ENCODE assay signal across 12 cellular contexts in genomic region chr14:64763089-64763782, GRCh38. TPM values are rescaled to one million over a fixed set of nuclear protein-coding genes. Genes with fewer than 3 reads are reported as not detected.
DNase-seq lines count a peak whose midpoint lies in the region; ATAC-seq and TF ChIP-seq lines count a peak whose summit lies in the region.
"Had no signal": no experiment of that assay in that cellular context is flagged by ENCODE, and none has a peak within 500 bp of the region (broad histone marks: within the 10 kb centered on the region; RNA-seq: fewer than 3 reads in every experiment).

No MANE protein-coding gene starts in this region.

- TF ChIP-seq EP300 in gastroesophageal sphincter (IDR thresholded peaks at IDR 0.05): no peak

- no peak for ATAC-seq in gastroesophageal sphincter
- no peak for ATAC-seq in HG03025 (IDR thresholded peaks at IDR 0.05; ENCODE audit: low FRiP score, unreplicated experiment)
- ATAC-seq: activated CD8-positive, alpha-beta T cell treated with anti-CD3 and anti-CD28 coated beads, Interleukin-2, amount 10 ng/mL, durations not matched to agents 7 days and 5 days had no signal

- WGBS in gastroesophageal sphincter (ENCODE audit: low coverage in 1 of 2), 2 donors: 83 to 93% methylated on average over 1 to 3 of the region's 11 CpGs

- no peak for TF ChIP-seq POLR2A in gastroesophageal sphincter (IDR thresholded peaks at IDR 0.05)

- H3K36me3 Mint-ChIP-seq in CD4-positive, alpha-beta memory T cell: no peaks in the 10 kb centered on the region
- H3K36me3 Mint-ChIP-seq: CD14-positive monocyte, memory B cell had no signal

- H3K4me3 ChIP-seq in CD4-positive, alpha-beta memory T cell (ENCODE audit: low read length in 2 of 2): no peak overlapping the region
- peak overlapping the region; percentile 44 for H3K4me3 ChIP-seq in SJCRH30
- no peak overlapping the region for H3K4me3 ChIP-seq in gastroesophageal sphincter
- H3K4me3 ChIP-seq in skeletal muscle tissue (ENCODE audit: low read length in 3 of 3): no peak overlapping the region

- peak overlapping the region; percentile 19 to 90 (median 84) for H3K27ac Mint-ChIP-seq in CD4-positive, alpha-beta memory T cell
- H3K27ac Mint-ChIP-seq: activated CD8-positive, alpha-beta T cell treated with anti-CD3 and anti-CD28 coated beads, Interleukin-2, amount 10 ng/mL, durations not matched to agents 7 days and 5 days; memory B cell had no signal

- H3K4me1 Mint-ChIP-seq in CD4-positive, alpha-beta memory T cell: peaks cover 57 to 82% (median 70%) of the 10 kb centered on the region in 4 donors

- no peak for TF ChIP-seq CTCF in gastroesophageal sphincter (IDR thresholded peaks at IDR 0.05)

- CTCF ChIA-PET in CD4-positive, alpha-beta memory T cell (lab: Charles Lee; ENCODE audit: partially characterized antibody): interaction anchor here (0.9 to 4.9 kb wide), 11 partner anchors 29 to 419 kb away, joined by 3 to 98 read pairs (median 4); partner anchors contain the start of gene PLEKHG3

- H3K4me1 ChIP-seq in CD4-positive, alpha-beta memory T cell (ENCODE audit: insufficient read depth, low read length): peaks cover 76% of the 10 kb centered on the region
- H3K4me1 ChIP-seq in SJCRH30: peaks cover 42% of the 10 kb centered on the region
- H3K4me1 ChIP-seq in gastroesophageal sphincter: peaks cover 0 to 62% (median 15%) of the 10 kb centered on the region in 3 donors
- peaks cover 50 to 63% (median 58%) of the 10 kb centered on the region in 3 donors for H3K4me1 ChIP-seq in skeletal muscle tissue (ENCODE audit: control insufficient read depth in 3 of 3, insufficient read depth in 3 of 3, low read length in 3 of 3)

- H3K27me3 ChIP-seq in CD4-positive, alpha-beta memory T cell (ENCODE audit: insufficient read depth, low read length): no peaks in the 10 kb centered on the region
- H3K27me3 ChIP-seq in SJCRH30 (no peaks in the 10 kb centered on the region), gastroesophageal sphincter (no peaks in the 10 kb centered on the region), skeletal muscle tissue (ENCODE audit: control insufficient read depth in 3 of 3, insufficient read depth in 3 of 3, low read length in 3 of 3) (no peaks in the 10 kb centered on the region)

- H3K9ac ChIP-seq in skeletal muscle tissue (ENCODE audit: low read depth in 1 of 3, low read length in 3 of 3): no peak overlapping the region

- no peak for DNase-seq in CD4-positive, alpha-beta memory T cell
- no peak for DNase-seq in SJCRH30
- DNase-seq in SKM-1 treated with dmso at 0.1 percent for 144 hours (lab: John Stamatoyannopoulos, UW; ENCODE audit: unreplicated experiment): no peak
- DNase-seq in RPMI8226: no peak
- DNase-seq in NCI-H1417 (lab: John Stamatoyannopoulos, UW): no peak
- DNase-seq: activated CD8-positive, alpha-beta T cell treated with anti-CD3 and anti-CD28 coated beads, Interleukin-2, amount 10 ng/mL, durations not matched to agents 7 days and 5 days; NCI-H774 had no signal

- H3K9me3 ChIP-seq in CD4-positive, alpha-beta memory T cell (ENCODE audit: control insufficient read depth in 1 of 2, low read length in 2 of 2): no peaks in the 10 kb centered on the region
- H3K9me3 ChIP-seq in SJCRH30 (replicated peaks): no peaks in the 10 kb centered on the region
- no peaks in the 10 kb centered on the region for H3K9me3 ChIP-seq in gastroesophageal sphincter
- no peaks in the 10 kb centered on the region for H3K9me3 ChIP-seq in skeletal muscle tissue (ENCODE audit: control insufficient read depth in 3 of 3, low read length in 3 of 3)

- H3K4me3 Mint-ChIP-seq in CD4-positive, alpha-beta memory T cell: peak overlapping the region in 6 of 8 donors; percentile 7 to 81 (median 46)
- H3K4me3 Mint-ChIP-seq: activated CD8-positive, alpha-beta T cell treated with anti-CD3 and anti-CD28 coated beads, Interleukin-2, amount 10 ng/mL, durations not matched to agents 7 days and 5 days; memory B cell had no signal

- H3K27me3 Mint-ChIP-seq in CD4-positive, alpha-beta memory T cell: no peaks in the 10 kb centered on the region

- no peaks in the 10 kb centered on the region for H3K9me3 Mint-ChIP-seq in CD4-positive, alpha-beta memory T cell
- H3K9me3 Mint-ChIP-seq: memory B cell had no signal

- POLR2A ChIA-PET in CD4-positive, alpha-beta memory T cell (lab: Charles Lee; ENCODE audit: partially characterized antibody): interaction anchor here (1.3 to 9.1 kb wide), 6 partner anchors 17 to 90 kb away, joined by 4 to 108 read pairs (median 10); partner anchors contain the start of gene PLEKHG3

- no peak overlapping the region for H3K27ac ChIP-seq in CD4-positive, alpha-beta memory T cell (ENCODE audit: low read depth, low read length)
- H3K27ac ChIP-seq in SJCRH30 (peak overlapping the region; percentile 86), gastroesophageal sphincter (peak overlapping the region in 3 of 4 donors; percentile 67 to 80 (median 77)), skeletal muscle tissue (ENCODE audit: low read depth, low read length) (peak overlapping the region; percentile 63)

- no peaks in the 10 kb centered on the region for H3K36me3 ChIP-seq in CD4-positive, alpha-beta memory T cell (ENCODE audit: insufficient read depth, low read length)
- H3K36me3 ChIP-seq in SJCRH30: no peaks in the 10 kb centered on the region
- H3K36me3 ChIP-seq in gastroesophageal sphincter: no peaks in the 10 kb centered on the region
- peaks cover 37 to 56% (median 38%) of the 10 kb centered on the region in 3 donors for H3K36me3 ChIP-seq in skeletal muscle tissue (ENCODE audit: control insufficient read depth in 3 of 3, insufficient read depth in 3 of 3, low read length in 3 of 3)

- intact Hi-C loops in CD4-positive, alpha-beta memory T cell (cut with micrococcal nuclease): loop anchor here (5.0 kb wide), 1 partner anchor 129 kb away; no protein-coding TSS in a partner anchor

RNA-seq across cellular contexts. Expression of gene PLEKHG3, which starts 59.0 kb away (rescaled TPM):
- 10 to 100 TPM; 53.3 to 56.5 TPM for total RNA-seq in CD4-positive, alpha-beta memory T cell
- 10 to 100 TPM; 10.8 to 62.6 TPM for polyA plus RNA-seq in CD4-positive, alpha-beta memory T cell
- 20.9 and 22.4 TPM in 2 replicates for total RNA-seq in SJCRH30 (2014; rRNA removed; shearing (Covaris generic))
- 10 to 100 TPM; 44.2 to 79.4 (median 57.7) TPM for total RNA-seq in gastroesophageal sphincter
- total RNA-seq in skeletal muscle tissue: 16.7 TPM
